ENCODE assay signal across 1 cellular context in the genomic region with DNA sequence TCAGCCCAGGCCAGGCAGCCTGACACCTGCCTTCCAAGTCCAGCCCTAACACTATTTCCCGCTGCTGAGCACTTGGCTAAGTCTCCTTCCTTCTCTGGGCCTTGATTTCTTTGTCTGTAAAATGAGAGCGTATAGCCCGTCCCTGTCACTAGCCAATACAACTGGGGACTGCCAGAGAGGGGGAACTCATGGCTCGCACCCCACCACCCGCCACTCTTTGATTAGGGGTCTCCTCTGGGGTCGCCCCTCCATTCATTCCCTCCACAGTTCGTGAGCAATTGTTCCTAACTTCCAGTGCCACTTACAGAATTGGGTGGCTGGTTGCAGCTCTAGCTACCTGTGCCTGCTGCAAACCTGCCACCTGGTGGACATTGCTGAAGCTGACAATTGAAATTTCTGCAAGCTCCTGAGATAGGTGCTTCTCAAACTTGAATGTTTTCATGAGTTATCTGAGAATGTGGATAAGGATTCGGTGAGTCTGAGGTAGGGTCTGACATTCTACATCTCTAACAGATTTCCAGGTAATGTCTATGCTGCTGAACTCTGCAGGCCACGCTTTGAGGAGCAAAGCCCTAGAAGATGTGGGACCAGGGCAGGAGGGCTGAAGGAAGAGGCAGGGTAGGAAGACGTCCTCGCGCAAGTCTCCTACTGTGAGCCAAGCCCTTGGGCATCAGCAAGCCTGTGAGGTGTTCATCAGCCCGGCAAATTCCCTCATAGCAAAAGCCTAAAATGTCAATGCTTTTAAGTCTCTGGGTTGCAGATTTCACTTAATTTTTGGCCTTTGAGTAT.
TF ChIP-seq lines count a peak whose summit lies in the region.

No MANE protein-coding gene starts in this region.

TF ChIP-seq in IMR-90, 13 proteins besides CTCF, POLR2A, EP300 and RAD21:
- TF ChIP-seq RCOR1 (IDR thresholded peaks at IDR 0.05; ENCODE audit: insufficient replicate concordance, low read length) (no peak), SMC3 (IDR thresholded peaks at IDR 0.05; ENCODE audit: low read depth, low read length) (peak; percentile 94), MAFK (IDR thresholded peaks at IDR 0.05; ENCODE audit: low read depth, low read length) (no peak)
